21 cellular contexts compared by ENCODE assay signal in genomic region chr7:157775560-157776332, GRCh38.
DNase-seq lines count a peak whose midpoint lies in the region; ATAC-seq and TF ChIP-seq lines count a peak whose summit lies in the region.
"Had no signal": no experiment of that assay in that cellular context is flagged by ENCODE, and none has a peak within 500 bp of the region (broad histone marks: within the 10 kb centered on the region; RNA-seq: fewer than 3 reads in every experiment).

No MANE protein-coding gene starts in this region.

- H3K27ac Mint-ChIP-seq in activated naive CD8-positive, alpha-beta T cell treated with anti-CD3 and anti-CD28 coated beads, Interleukin-2, amount 50 U/mL, for 24 hours: no peak overlapping the region
- no peak overlapping the region for H3K27ac Mint-ChIP-seq in activated naive CD8-positive, alpha-beta T cell treated with anti-CD3 and anti-CD28 coated beads for 36 hours
- peak overlapping the region; percentile 35 for H3K27ac Mint-ChIP-seq in neural crest cell (ENCODE audit: unreplicated experiment)
- no peak overlapping the region for H3K27ac Mint-ChIP-seq in stimulated activated naive CD8-positive, alpha-beta T cell treated with anti-CD3 and anti-CD28 coated beads, Interleukin-15, amount 100 ng/mL, for 72 hours
- H3K27ac Mint-ChIP-seq: B cell, CD14-positive monocyte had no signal

- H3K27me3 Mint-ChIP-seq in activated naive CD8-positive, alpha-beta T cell treated with anti-CD3 and anti-CD28 coated beads, Interleukin-2, amount 50 U/mL, for 24 hours: peaks cover 17% of the 10 kb centered on the region
- peaks cover 27% of the 10 kb centered on the region for H3K27me3 Mint-ChIP-seq in activated naive CD8-positive, alpha-beta T cell treated with anti-CD3 and anti-CD28 coated beads for 36 hours
- H3K27me3 Mint-ChIP-seq in neural crest cell (ENCODE audit: low read depth): peaks cover 27% of the 10 kb centered on the region
- peaks cover 25% of the 10 kb centered on the region for H3K27me3 Mint-ChIP-seq in stimulated activated naive CD8-positive, alpha-beta T cell treated with anti-CD3 and anti-CD28 coated beads, Interleukin-15, amount 100 ng/mL, for 72 hours

- peak; percentile 7 for ATAC-seq in activated naive CD8-positive, alpha-beta T cell treated with anti-CD3 and anti-CD28 coated beads, Interleukin-2, amount 50 U/mL, for 24 hours
- peak; percentile 46 for ATAC-seq in stimulated activated naive CD8-positive, alpha-beta T cell treated with anti-CD3 and anti-CD28 coated beads, Interleukin-15, amount 100 ng/mL, for 72 hours
- no peak for ATAC-seq in GM19452 (IDR thresholded peaks at IDR 0.05; ENCODE audit: unreplicated experiment)
- ATAC-seq: Right ventricle myocardium inferior had no signal

- peaks cover 7% of the 10 kb centered on the region for H3K9me3 Mint-ChIP-seq in activated naive CD8-positive, alpha-beta T cell treated with anti-CD3 and anti-CD28 coated beads, Interleukin-2, amount 50 U/mL, for 24 hours
- H3K9me3 Mint-ChIP-seq in activated naive CD8-positive, alpha-beta T cell treated with anti-CD3 and anti-CD28 coated beads for 36 hours: no peaks in the 10 kb centered on the region
- H3K9me3 Mint-ChIP-seq in neural crest cell: peaks cover 8% of the 10 kb centered on the region
- peaks cover 8 to 9% of the 10 kb centered on the region in 2 donors for H3K9me3 Mint-ChIP-seq in stimulated activated naive CD8-positive, alpha-beta T cell treated with anti-CD3 and anti-CD28 coated beads, Interleukin-15, amount 100 ng/mL, for 72 hours

- no peak for TF ChIP-seq CTCF in neural crest cell (conservative IDR thresholded peaks at IDR 0.05)

- H3K4me1 Mint-ChIP-seq in activated naive CD8-positive, alpha-beta T cell treated with anti-CD3 and anti-CD28 coated beads, Interleukin-2, amount 50 U/mL, for 24 hours: no peaks in the 10 kb centered on the region
- H3K4me1 Mint-ChIP-seq in activated naive CD8-positive, alpha-beta T cell treated with anti-CD3 and anti-CD28 coated beads for 36 hours: no peaks in the 10 kb centered on the region
- H3K4me1 Mint-ChIP-seq in neural crest cell: peaks cover 12% of the 10 kb centered on the region
- H3K4me1 Mint-ChIP-seq in stimulated activated naive CD8-positive, alpha-beta T cell treated with anti-CD3 and anti-CD28 coated beads, Interleukin-15, amount 100 ng/mL, for 72 hours: no peaks in the 10 kb centered on the region
- H3K4me1 Mint-ChIP-seq: B cell, CD14-positive monocyte had no signal

- H3K36me3 Mint-ChIP-seq in activated naive CD8-positive, alpha-beta T cell treated with anti-CD3 and anti-CD28 coated beads, Interleukin-2, amount 50 U/mL, for 24 hours (ENCODE audit: low read depth): no peaks in the 10 kb centered on the region
- H3K36me3 Mint-ChIP-seq in activated naive CD8-positive, alpha-beta T cell treated with anti-CD3 and anti-CD28 coated beads for 36 hours: peaks cover 2% of the 10 kb centered on the region
- H3K36me3 Mint-ChIP-seq in neural crest cell (ENCODE audit: low read depth): peaks cover 10% of the 10 kb centered on the region
- H3K36me3 Mint-ChIP-seq: CD14-positive monocyte had no signal

- no peak overlapping the region for H3K4me3 Mint-ChIP-seq in activated naive CD8-positive, alpha-beta T cell treated with anti-CD3 and anti-CD28 coated beads, Interleukin-2, amount 50 U/mL, for 24 hours
- H3K4me3 Mint-ChIP-seq in activated naive CD8-positive, alpha-beta T cell treated with anti-CD3 and anti-CD28 coated beads for 36 hours: no peak overlapping the region
- H3K4me3 Mint-ChIP-seq in neural crest cell: no peak overlapping the region
- H3K4me3 Mint-ChIP-seq in stimulated activated naive CD8-positive, alpha-beta T cell treated with anti-CD3 and anti-CD28 coated beads, Interleukin-15, amount 100 ng/mL, for 72 hours: no peak overlapping the region
- H3K4me3 Mint-ChIP-seq: B cell, CD14-positive monocyte had no signal

- no peak for DNase-seq in activated naive CD8-positive, alpha-beta T cell treated with anti-CD3 and anti-CD28 coated beads, Interleukin-2, amount 50 U/mL, for 24 hours
- no peak for DNase-seq in activated naive CD8-positive, alpha-beta T cell treated with anti-CD3 and anti-CD28 coated beads for 36 hours
- DNase-seq in NAMALWA (ENCODE audit: low spot score) (peak; percentile 31), neural crest cell (ENCODE audit: low read depth, low spot score) (no peak), AG08396 (ENCODE audit: low spot score) (no peak), D341Med (ENCODE audit: low spot score) (no peak)
- no peak for DNase-seq in stimulated activated naive CD8-positive, alpha-beta T cell treated with anti-CD3 and anti-CD28 coated beads, Interleukin-15, amount 100 ng/mL, for 72 hours
- DNase-seq: DMS53; GDM1; H7; NCI-H1105 treated with DMSO at 0.1 percent for 48 hours; NCI-H2029 treated with DMSO at 0.1 percent for 48 hours; NCI-H345; NCI-H524; NCI-H774; NK-92 treated with Interleukin-12 subunit alpha and Interleukin-12 subunit beta, amount 100 ng/mL, for 24 hours; SW 1271 had no signal
